8 cellular contexts compared by ENCODE assay signal in genomic region chrX:3712870-3713224, GRCh38. TPM values are rescaled to one million over a fixed set of nuclear protein-coding genes. Genes with fewer than 3 reads are reported as not detected.
DNase-seq lines count a peak whose midpoint lies in the region; ATAC-seq and FAIRE-seq lines count a peak whose summit lies in the region.

No MANE protein-coding gene starts in this region.

- no peak overlapping the region for H3K27ac Mint-ChIP-seq in activated T-cell treated with anti-CD3 and anti-CD28 coated beads, Interleukin-2, amount 50 U/mL, for 24 hours
- no peak overlapping the region for H3K27ac Mint-ChIP-seq in activated T-cell treated with anti-CD3 and anti-CD28 coated beads, Interleukin-2, amount 50 U/mL, for 72 hours
- H3K27ac Mint-ChIP-seq in stimulated activated effector memory CD8-positive, alpha-beta T cell treated with anti-CD3 and anti-CD28 coated beads, Interleukin-12 subunit alpha, Interleukin-12 subunit beta, amount 100 ng/mL, for 72 hours = no peak overlapping the region

- DNase-seq in activated T-cell treated with anti-CD3 and anti-CD28 coated beads, Interleukin-2, amount 50 U/mL, for 24 hours = no peak
- no peak for DNase-seq in activated T-cell treated with anti-CD3 and anti-CD28 coated beads, Interleukin-2, amount 50 U/mL, for 48 hours
- peak in 1 of 2 donors; percentile 15 for DNase-seq in activated T-cell treated with anti-CD3 and anti-CD28 coated beads, Interleukin-2, amount 50 U/mL, for 72 hours
- DNase-seq in stimulated activated effector memory CD8-positive, alpha-beta T cell treated with anti-CD3 and anti-CD28 coated beads, Interleukin-12 subunit alpha, Interleukin-12 subunit beta, amount 100 ng/mL, for 72 hours (ENCODE audit: low spot score in 2 of 2) = peak in 1 of 2 donors; percentile 56
- DNase-seq in NCI-H2227 (lab: John Stamatoyannopoulos, UW; ENCODE audit: unreplicated experiment) (no peak), frontal cortex (ENCODE audit: low spot score in 2 of 2) (no peak)

- peak overlapping the region; percentile 96 for H3K4me3 Mint-ChIP-seq in activated T-cell treated with anti-CD3 and anti-CD28 coated beads, Interleukin-2, amount 50 U/mL, for 24 hours
- H3K4me3 Mint-ChIP-seq in activated T-cell treated with anti-CD3 and anti-CD28 coated beads, Interleukin-2, amount 50 U/mL, for 72 hours = peak overlapping the region; percentile 92 to 95
- peak overlapping the region; percentile 96 for H3K4me3 Mint-ChIP-seq in stimulated activated effector memory CD8-positive, alpha-beta T cell treated with anti-CD3 and anti-CD28 coated beads, Interleukin-12 subunit alpha, Interleukin-12 subunit beta, amount 100 ng/mL, for 72 hours

- peaks cover 44% of the 10 kb centered on the region for H3K4me1 Mint-ChIP-seq in activated T-cell treated with anti-CD3 and anti-CD28 coated beads, Interleukin-2, amount 50 U/mL, for 24 hours (ENCODE audit: low read depth)
- peaks cover 27% of the 10 kb centered on the region for H3K4me1 Mint-ChIP-seq in activated T-cell treated with anti-CD3 and anti-CD28 coated beads, Interleukin-2, amount 50 U/mL, for 72 hours (ENCODE audit: low read depth)
- H3K4me1 Mint-ChIP-seq in stimulated activated effector memory CD8-positive, alpha-beta T cell treated with anti-CD3 and anti-CD28 coated beads, Interleukin-12 subunit alpha, Interleukin-12 subunit beta, amount 100 ng/mL, for 72 hours = peaks cover 17% of the 10 kb centered on the region

- no peaks in the 10 kb centered on the region for H3K9me3 Mint-ChIP-seq in activated T-cell treated with anti-CD3 and anti-CD28 coated beads, Interleukin-2, amount 50 U/mL, for 24 hours
- H3K9me3 Mint-ChIP-seq in activated T-cell treated with anti-CD3 and anti-CD28 coated beads, Interleukin-2, amount 50 U/mL, for 72 hours = no peaks in the 10 kb centered on the region
- no peaks in the 10 kb centered on the region for H3K9me3 Mint-ChIP-seq in stimulated activated effector memory CD8-positive, alpha-beta T cell treated with anti-CD3 and anti-CD28 coated beads, Interleukin-12 subunit alpha, Interleukin-12 subunit beta, amount 100 ng/mL, for 72 hours

- FAIRE-seq in frontal cortex (lab: Jason Lieb, UNC) = no peak

- no peaks in the 10 kb centered on the region for H3K27me3 Mint-ChIP-seq in activated T-cell treated with anti-CD3 and anti-CD28 coated beads, Interleukin-2, amount 50 U/mL, for 24 hours
- no peaks in the 10 kb centered on the region for H3K27me3 Mint-ChIP-seq in activated T-cell treated with anti-CD3 and anti-CD28 coated beads, Interleukin-2, amount 50 U/mL, for 72 hours (ENCODE audit: low read depth)

- peaks cover 40% of the 10 kb centered on the region for H3K36me3 Mint-ChIP-seq in activated T-cell treated with anti-CD3 and anti-CD28 coated beads, Interleukin-2, amount 50 U/mL, for 24 hours (ENCODE audit: low read depth)
- H3K36me3 Mint-ChIP-seq in activated T-cell treated with anti-CD3 and anti-CD28 coated beads, Interleukin-2, amount 50 U/mL, for 72 hours (ENCODE audit: insufficient read depth in 2 of 2) = peaks cover 6 to 7% of the 10 kb centered on the region in 2 donors
- peaks cover 30% of the 10 kb centered on the region for H3K36me3 Mint-ChIP-seq in stimulated activated effector memory CD8-positive, alpha-beta T cell treated with anti-CD3 and anti-CD28 coated beads, Interleukin-12 subunit alpha, Interleukin-12 subunit beta, amount 100 ng/mL, for 72 hours

- H3K4me3 ChIP-seq in iPS-11a (ENCODE audit: low read depth, low read length) = peak overlapping the region; percentile 47

- ATAC-seq in HG03066 (IDR thresholded peaks at IDR 0.05; ENCODE audit: low read depth, unreplicated experiment) = peak; percentile 8
- ATAC-seq in activated T-cell treated with anti-CD3 and anti-CD28 coated beads, Interleukin-2, amount 50 U/mL, for 72 hours (replicated peaks in 1 of 2) = peak; percentile 28
- peak; percentile 12 for ATAC-seq in stimulated activated effector memory CD8-positive, alpha-beta T cell treated with anti-CD3 and anti-CD28 coated beads, Interleukin-12 subunit alpha, Interleukin-12 subunit beta, amount 100 ng/mL, for 72 hours

RNA-seq across cellular contexts. Expression of gene PRKX, which starts 0.6 kb away (rescaled TPM):
- total RNA-seq in activated T-cell treated with anti-CD3 and anti-CD28 coated beads, Interleukin-2, amount 50 U/mL, for 72 hours = 10 to 100 TPM; 80.6 to 98.5 TPM
- 14.3 TPM for total RNA-seq in frontal cortex
